ENCODE assay signal across 1 cellular context in genomic region chr16:75244844-75245758, GRCh38.
TF ChIP-seq lines count a peak whose summit lies in the region.

No MANE protein-coding gene starts in this region.

TF ChIP-seq in K562, 482 proteins besides CTCF, POLR2A, EP300 and RAD21:
- TF ChIP-seq ZBTB7A (IDR thresholded peaks at IDR 0.05; ENCODE audit: borderline replicate concordance, control insufficient read depth, low read depth, low read length): peak; percentile 95; the same call in 1 of the 2 replicates
- TF ChIP-seq GABPA (tag; conservative IDR thresholded peaks at IDR 0.05; ENCODE audit: low read depth): 0 out of 2 replicates have a peak, but pooled peaks have one; percentile 40
- peak; percentile 67 for TF ChIP-seq FOSL1 (tag; conservative IDR thresholded peaks at IDR 0.05)
- TF ChIP-seq KDM1A (IDR thresholded peaks at IDR 0.05): peak in 1 of 2 experiments; percentile 71; a peak in 2 of 4 replicates
- TF ChIP-seq, protein P1, sequence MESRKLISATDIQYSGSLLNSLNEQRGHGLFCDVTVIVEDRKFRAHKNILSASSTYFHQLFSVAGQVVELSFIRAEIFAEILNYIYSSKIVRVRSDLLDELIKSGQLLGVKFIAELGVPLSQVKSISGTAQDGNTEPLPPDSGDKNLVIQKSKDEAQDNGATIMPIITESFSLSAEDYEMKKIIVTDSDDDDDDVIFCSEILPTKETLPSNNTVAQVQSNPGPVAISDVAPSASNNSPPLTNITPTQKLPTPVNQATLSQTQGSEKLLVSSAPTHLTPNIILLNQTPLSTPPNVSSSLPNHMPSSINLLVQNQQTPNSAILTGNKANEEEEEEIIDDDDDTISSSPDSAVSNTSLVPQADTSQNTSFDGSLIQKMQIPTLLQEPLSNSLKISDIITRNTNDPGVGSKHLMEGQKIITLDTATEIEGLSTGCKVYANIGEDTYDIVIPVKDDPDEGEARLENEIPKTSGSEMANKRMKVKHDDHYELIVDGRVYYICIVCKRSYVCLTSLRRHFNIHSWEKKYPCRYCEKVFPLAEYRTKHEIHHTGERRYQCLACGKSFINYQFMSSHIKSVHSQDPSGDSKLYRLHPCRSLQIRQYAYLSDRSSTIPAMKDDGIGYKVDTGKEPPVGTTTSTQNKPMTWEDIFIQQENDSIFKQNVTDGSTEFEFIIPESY (CRISPR knock-in tag; IDR thresholded peaks at IDR 0.05): 0 out of 2 replicates have a peak, but pooled peaks have one; percentile 30
- peak; percentile 10; the same call in 1 of the 2 replicates for TF ChIP-seq POLR2G (IDR thresholded peaks at IDR 0.05; ENCODE audit: low read depth, low read length)
- TF ChIP-seq TRIM25 (IDR thresholded peaks at IDR 0.05; ENCODE audit: borderline replicate concordance): no peak
- TF ChIP-seq, protein P2, sequence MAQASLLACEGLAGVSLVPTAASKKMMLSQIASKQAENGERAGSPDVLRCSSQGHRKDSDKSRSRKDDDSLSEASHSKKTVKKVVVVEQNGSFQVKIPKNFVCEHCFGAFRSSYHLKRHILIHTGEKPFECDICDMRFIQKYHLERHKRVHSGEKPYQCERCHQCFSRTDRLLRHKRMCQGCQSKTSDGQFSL (CRISPR knock-in tag; IDR thresholded peaks at IDR 0.05): no peak
- TF ChIP-seq, protein P2 (tag; IDR thresholded peaks at IDR 0.05): no peak
- TF ChIP-seq ATF6 (CRISPR knock-in tag; IDR thresholded peaks at IDR 0.05): no peak
- TF ChIP-seq JUND (IDR thresholded peaks at IDR 0.05; ENCODE audit: borderline replicate concordance, low read depth, low read length): peak; percentile 56
- no peak for TF ChIP-seq JUND (tag; IDR thresholded peaks at IDR 0.05; ENCODE audit: borderline replicate concordance, low read depth, low read length)
- peak in 1 of 2 experiments; percentile 60; a peak in 1 of 4 replicates for TF ChIP-seq TEAD1 (CRISPR knock-in tag; IDR thresholded peaks at IDR 0.05)
- no peak for TF ChIP-seq HNRNPH1 (optimal IDR thresholded peaks at IDR 0.05; ENCODE audit: low read depth, low read length)
- TF ChIP-seq SPI1 (IDR thresholded peaks at IDR 0.05; ENCODE audit: borderline replicate concordance, low read depth, low read length): peak; percentile 62; the same call in 1 of the 2 replicates
- TF ChIP-seq CREM (IDR thresholded peaks at IDR 0.05; ENCODE audit: low read depth): no peak
- peak in 1 of 2 experiments; percentile 85; a peak in 2 of 4 replicates for TF ChIP-seq SRF (CRISPR knock-in tag; IDR thresholded peaks at IDR 0.05)
- no peak for TF ChIP-seq SRSF9 (IDR thresholded peaks at IDR 0.05; ENCODE audit: borderline replicate concordance, low read depth, low read length)
- peak; percentile 23; the same call in 1 of the 2 replicates for TF ChIP-seq JUN (IDR thresholded peaks at IDR 0.05; ENCODE audit: borderline replicate concordance, low read depth, low read length)
- no peak for TF ChIP-seq JUN (CRISPR knock-in tag; IDR thresholded peaks at IDR 0.05; ENCODE audit: borderline replicate concordance)
- TF ChIP-seq FIP1L1 (IDR thresholded peaks at IDR 0.05; ENCODE audit: low read depth, low read length, poor library complexity, severe bottlenecking): no peak
- peak; percentile 47; the same call in 1 of the 2 replicates for TF ChIP-seq VEZF1 (CRISPR knock-in tag; IDR thresholded peaks at IDR 0.05)
- peak; percentile 41; the same call in 1 of the 2 replicates for TF ChIP-seq ATF3 (IDR thresholded peaks at IDR 0.05)
- no peak for TF ChIP-seq ATF3 (CRISPR knock-in tag; conservative IDR thresholded peaks at IDR 0.05)
- TF ChIP-seq E2F6 (IDR thresholded peaks at IDR 0.05; ENCODE audit: borderline replicate concordance in 1 of 2, extremely low read depth in 1 of 2, insufficient read depth in 1 of 2, insufficient read length in 1 of 2, low read depth in 1 of 2, low read length in 1 of 2, poor library complexity in 1 of 2, severe bottlenecking in 1 of 2): peak in 1 of 2 experiments; percentile 13
- no peak for TF ChIP-seq ZNF75A (CRISPR knock-in tag; IDR thresholded peaks at IDR 0.05)
- no peak for TF ChIP-seq CBX8 (IDR thresholded peaks at IDR 0.05; ENCODE audit: borderline replicate concordance, extremely low read depth, low read depth, low read length, poor library complexity, severe bottlenecking)
- peak; percentile 25; the same call in 1 of the 2 replicates for TF ChIP-seq RBFOX2 (IDR thresholded peaks at IDR 0.05; ENCODE audit: low read depth, low read length)
- TF ChIP-seq ARID1B (IDR thresholded peaks at IDR 0.05): peak; percentile 27; the same call in 1 of the 2 replicates
- TF ChIP-seq SETDB1 (IDR thresholded peaks at IDR 0.05; ENCODE audit: low read length): no peak
- TF ChIP-seq, protein P3, sequence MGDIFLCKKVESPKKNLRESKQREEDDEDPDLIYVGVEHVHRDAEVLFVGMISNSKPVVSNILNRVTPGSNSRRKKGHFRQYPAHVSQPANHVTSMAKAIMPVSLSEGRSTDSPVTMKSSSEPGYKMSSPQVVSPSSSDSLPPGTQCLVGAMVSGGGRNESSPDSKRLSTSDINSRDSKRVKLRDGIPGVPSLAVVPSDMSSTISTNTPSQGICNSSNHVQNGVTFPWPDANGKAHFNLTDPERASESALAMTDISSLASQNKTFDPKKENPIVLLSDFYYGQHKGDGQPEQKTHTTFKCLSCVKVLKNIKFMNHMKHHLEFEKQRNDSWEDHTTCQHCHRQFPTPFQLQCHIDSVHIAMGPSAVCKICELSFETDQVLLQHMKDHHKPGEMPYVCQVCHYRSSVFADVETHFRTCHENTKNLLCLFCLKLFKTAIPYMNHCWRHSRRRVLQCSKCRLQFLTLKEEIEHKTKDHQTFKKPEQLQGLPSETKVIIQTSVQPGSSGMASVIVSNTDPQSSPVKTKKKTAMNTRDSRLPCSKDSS (IDR thresholded peaks at IDR 0.05; ENCODE audit: low read depth, partially characterized antibody): no peak
